Comparison of ENCODE assay signal across 1 cellular context in genomic region chr15:69454953-69455352, GRCh38.
TF ChIP-seq lines count a peak whose summit lies in the region.

No MANE protein-coding gene starts in this region.

TF ChIP-seq in GM12878, 131 proteins besides CTCF, POLR2A, EP300 and RAD21:
- TF ChIP-seq E4F1 (IDR thresholded peaks at IDR 0.05; ENCODE audit: borderline replicate concordance, partially characterized antibody) (no peak), POLR2AphosphoS5 (IDR thresholded peaks at IDR 0.05; ENCODE audit: low read length) (peak; percentile 39; the same call in 1 of the 2 replicates)
